Comparison of ENCODE assay signal across 1 cellular context in the genomic region with DNA sequence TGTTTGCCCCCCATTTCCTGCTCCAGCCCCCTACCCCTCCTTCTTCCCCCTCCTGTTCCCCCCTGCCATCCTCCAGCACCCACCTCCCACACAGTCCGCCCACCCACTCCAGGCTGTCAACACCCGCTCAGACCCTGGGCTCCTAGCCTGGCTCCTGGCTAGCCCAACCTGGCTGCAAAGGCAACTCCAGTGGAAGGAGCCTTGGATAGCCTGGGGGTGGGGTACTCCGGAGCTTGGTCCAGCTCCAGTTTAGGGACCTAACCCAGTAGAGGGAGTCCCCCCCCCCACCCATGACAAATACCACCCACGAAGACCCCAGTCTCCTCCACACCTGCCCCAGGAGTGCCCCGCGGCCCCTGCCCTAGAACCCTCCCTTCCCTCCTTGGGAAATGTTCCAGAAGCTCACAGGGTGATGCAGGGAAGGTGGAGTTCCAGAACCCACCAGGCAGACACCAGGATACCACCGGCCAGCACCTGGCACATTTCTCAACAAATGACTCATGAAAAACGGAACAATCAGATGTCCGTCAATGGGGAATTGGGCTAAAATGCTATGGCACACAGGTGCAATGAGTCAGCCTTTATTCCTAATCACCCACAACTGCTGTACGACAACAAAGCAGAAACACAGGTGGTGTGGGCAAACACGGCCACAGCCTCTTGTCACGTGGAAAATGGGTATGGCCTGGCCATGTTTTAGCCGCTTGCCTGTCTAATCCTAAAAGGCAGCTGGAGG.
TF ChIP-seq lines count a peak whose summit lies in the region.

No MANE protein-coding gene starts in this region.

TF ChIP-seq in Ishikawa, 13 proteins besides CTCF, POLR2A, EP300 and RAD21 (continued from another document):
- TF ChIP-seq, protein P1, sequence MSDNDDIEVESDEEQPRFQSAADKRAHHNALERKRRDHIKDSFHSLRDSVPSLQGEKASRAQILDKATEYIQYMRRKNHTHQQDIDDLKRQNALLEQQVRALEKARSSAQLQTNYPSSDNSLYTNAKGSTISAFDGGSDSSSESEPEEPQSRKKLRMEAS (IDR thresholded peaks at IDR 0.05) = peak; percentile 70; the same call in 1 of the 2 replicates
